Comparison of ENCODE assay signal across 15 cellular contexts in the genomic region with DNA sequence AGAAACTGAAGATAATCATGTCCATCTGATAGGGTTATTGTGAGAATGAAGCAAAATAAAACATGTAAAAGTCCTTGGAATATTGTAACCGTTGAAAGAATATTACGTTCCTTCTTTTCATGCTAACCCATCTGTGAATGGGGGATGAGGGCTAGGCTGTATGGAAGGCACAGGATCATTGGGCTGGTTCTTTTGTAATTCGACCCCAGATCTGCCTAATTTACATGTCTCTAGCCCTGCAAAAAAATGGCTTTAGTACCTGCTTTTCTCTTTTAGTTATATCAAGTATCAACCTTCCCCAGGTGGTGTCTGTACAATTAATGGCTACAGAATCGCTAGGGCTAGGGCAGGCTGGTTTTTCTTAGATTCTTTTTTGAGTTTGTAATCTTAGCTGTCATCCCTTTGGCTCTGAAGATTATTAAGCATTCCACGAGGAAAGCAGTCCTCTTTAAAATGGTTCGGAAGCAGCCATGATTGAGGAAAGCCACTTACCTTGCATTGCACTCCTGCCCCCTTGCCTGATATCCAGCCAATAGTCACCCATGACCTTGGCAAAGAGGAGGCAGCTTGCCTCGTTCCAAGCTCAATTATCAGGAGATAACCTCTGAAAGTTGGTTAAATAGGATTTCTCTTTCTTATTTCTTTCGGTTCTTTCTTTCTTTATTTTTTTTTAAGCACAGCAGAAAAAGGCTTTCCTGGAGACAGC.
DNase-seq lines count a peak whose midpoint lies in the region; ATAC-seq, FAIRE-seq and TF ChIP-seq lines count a peak whose summit lies in the region.
"Had no signal": no experiment of that assay in that cellular context is flagged by ENCODE, and none has a peak within 500 bp of the region (broad histone marks: within the 10 kb centered on the region; RNA-seq: fewer than 3 reads in every experiment).

No MANE protein-coding gene starts in this region.

- TF ChIP-seq CTCF in D721Med (IDR thresholded peaks at IDR 0.05; ENCODE audit: insufficient read depth, missing control alignments), result no peak

- ATAC-seq in HG03095 (IDR thresholded peaks at IDR 0.05; ENCODE audit: unreplicated experiment), result no peak

- FAIRE-seq in D721Med (lab: Jason Lieb, UNC), result no peak
- FAIRE-seq: A204.1, G401.6 had no signal

- peak; percentile 2 for DNase-seq in NCI-H748 (lab: John Stamatoyannopoulos, UW; ENCODE audit: unreplicated experiment)
- DNase-seq in NCI-H748 treated with DMSO at 0.1 percent for 48 hours (lab: John Stamatoyannopoulos, UW), result no peak
- DNase-seq in NCI-H2171 treated with DMSO at 0.1 percent for 48 hours (lab: John Stamatoyannopoulos, UW), result peak; percentile 36
- peak; percentile 31 for DNase-seq in iPS-NIHi11 (ENCODE audit: low spot score)
- no peak for DNase-seq in D721Med (ENCODE audit: insufficient read length, low spot score)
- no peak for DNase-seq in activated gamma-delta T cell (lab: John Stamatoyannopoulos, UW)
- DNase-seq: BE2C; CD4-positive, CD25-positive, alpha-beta regulatory T cell; COR-L47; NCI-H1105; NCI-H2081; NCI-H82 had no signal

Comparison
In these comparisons a context has a peak if more than half of its experiments do, and no peak if none do; other contexts are left out.
1. DNase-seq: peak in NCI-H748 (single experiment), NCI-H2171 treated with DMSO at 0.1 percent for 48 hours (single experiment) and iPS-NIHi11 (single experiment); none in NCI-H748 treated with DMSO at 0.1 percent for 48 hours (single experiment), D721Med (single experiment) and activated gamma-delta T cell (single experiment).